ENCODE assay signal across 2 cellular contexts in genomic region chr9:13705356-13705755, GRCh38.
TF ChIP-seq lines count a peak whose summit lies in the region.

No MANE protein-coding gene starts in this region.

TF ChIP-seq in GM23338, 12 proteins besides CTCF, POLR2A, EP300 and RAD21:
- TF ChIP-seq ZNF331 (CRISPR knock-in tag; IDR thresholded peaks at IDR 0.05; ENCODE audit: low read depth) (no peak), JUNB (IDR thresholded peaks at IDR 0.05; ENCODE audit: unreplicated experiment) (no peak), ETS1 (IDR thresholded peaks at IDR 0.05) (no peak), ZNF114 (CRISPR knock-in tag; IDR thresholded peaks at IDR 0.05) (no peak), ZNF462 (CRISPR knock-in tag; IDR thresholded peaks at IDR 0.05) (no peak), EZH2 (IDR thresholded peaks at IDR 0.05; ENCODE audit: low read depth, unreplicated experiment) (no peak), REST (IDR thresholded peaks at IDR 0.05; ENCODE audit: unreplicated experiment) (no peak), POLR2AphosphoS5 (IDR thresholded peaks at IDR 0.05; ENCODE audit: low read depth) (no peak), CREB1 (CRISPR knock-in tag; IDR thresholded peaks at IDR 0.05; ENCODE audit: low read depth) (no peak), NANOG (IDR thresholded peaks at IDR 0.05; ENCODE audit: borderline replicate concordance) (no peak), EZH2phosphoT487 (IDR thresholded peaks at IDR 0.05; ENCODE audit: unreplicated experiment) (no peak), STAT1 (IDR thresholded peaks at IDR 0.05; ENCODE audit: unreplicated experiment) (no peak)

TF ChIP-seq in K562, 482 proteins besides CTCF, POLR2A, EP300 and RAD21:
- TF ChIP-seq TFE3 (CRISPR knock-in tag; IDR thresholded peaks at IDR 0.05) (peak; percentile 57), ZNF551 (CRISPR knock-in tag; IDR thresholded peaks at IDR 0.05) (no peak)
TF ChIP-seq in K562: peak in this region for 1.
